In the genomic region with DNA sequence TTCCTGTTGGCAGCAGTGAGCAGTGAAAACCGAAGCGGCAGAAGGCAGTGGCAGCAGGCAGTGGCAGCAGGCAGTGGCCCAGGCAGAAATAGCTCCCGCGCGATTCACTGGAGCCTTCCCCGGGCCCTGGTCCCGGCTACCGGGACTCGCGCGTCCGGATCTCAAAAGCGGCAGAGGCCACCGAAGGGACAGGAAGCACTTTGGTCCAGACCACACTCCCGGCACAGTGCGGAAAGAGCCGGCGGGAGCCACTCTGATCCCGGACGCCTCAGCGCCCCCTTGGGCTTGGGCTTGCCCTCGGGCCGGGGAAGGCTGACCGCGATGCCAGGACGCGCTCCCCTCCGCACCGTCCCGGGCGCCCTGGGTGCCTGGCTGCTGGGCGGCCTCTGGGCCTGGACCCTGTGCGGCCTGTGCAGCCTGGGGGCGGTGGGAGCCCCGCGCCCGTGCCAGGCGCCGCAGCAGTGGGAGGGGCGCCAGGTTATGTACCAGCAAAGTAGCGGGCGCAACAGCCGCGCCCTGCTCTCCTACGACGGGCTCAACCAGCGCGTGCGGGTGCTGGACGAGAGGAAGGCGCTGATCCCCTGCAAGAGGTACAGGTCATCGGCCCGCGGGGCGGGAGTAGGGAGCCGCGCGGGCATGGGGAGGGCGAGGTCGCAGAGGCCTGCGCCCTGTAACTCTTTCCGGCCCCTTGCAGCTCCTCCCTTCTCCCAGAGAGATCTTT, we compare ENCODE assay signal across 8 cellular contexts.
DNase-seq lines count a peak whose midpoint lies in the region; ATAC-seq lines count a peak whose summit lies in the region.

A gene (plus strand): TSS at position 22 of the 721 bp plus-strand sequence. CDS start 300 bp downstream, at position 322.

- peak within 1 kb of the TSS; percentile 94 for H2AFZ ChIP-seq in neuron (ENCODE audit: low read depth, low read length)

- H3K36me3 Mint-ChIP-seq in activated T-cell treated with anti-CD3 and anti-CD28 coated beads, Interleukin-2, amount 50 U/mL, for 24 hours (ENCODE audit: low read depth): no peaks in the 10 kb centered on the region

- H3K27me3 ChIP-seq in neuron (ENCODE audit: insufficient read depth, low read length): peaks cover 31% of the 10 kb centered on the region

- peak; percentile 60 for ATAC-seq in HG02759 (IDR thresholded peaks at IDR 0.05; ENCODE audit: unreplicated experiment)

- H3K9me3 Mint-ChIP-seq in activated T-cell treated with anti-CD3 and anti-CD28 coated beads, Interleukin-2, amount 50 U/mL, for 24 hours: no peaks in the 10 kb centered on the region

- H3K4me3 Mint-ChIP-seq in activated T-cell treated with anti-CD3 and anti-CD28 coated beads, Interleukin-2, amount 50 U/mL, for 24 hours: peak within 1 kb of the TSS; percentile 76

- H3K4me3 ChIP-seq in neuron (ENCODE audit: low read length): peak within 1 kb of the TSS; percentile 51

- H3K27ac Mint-ChIP-seq in activated T-cell treated with anti-CD3 and anti-CD28 coated beads, Interleukin-2, amount 50 U/mL, for 24 hours: no peak within 1 kb of the TSS

- H3K9me3 ChIP-seq in neuron (ENCODE audit: low read length): no peaks in the 10 kb centered on the region

- DNase-seq in stimulated activated CD4-positive, alpha-beta T cell treated with anti-CD3 and anti-CD28 coated beads, Interleukin-12 subunit alpha, Interleukin-12 subunit beta, amount 100 ng/mL, for 48 hours (ENCODE audit: low read depth in 2 of 3, low spot score in 1 of 3): peak in 2 of 3 donors; percentile 6 to 15
- no peak for DNase-seq in stimulated activated CD4-positive, alpha-beta T cell treated with anti-CD3 and anti-CD28 coated beads, Interleukin-2, amount 100 ng/mL, for 48 hours
- DNase-seq in NCI-H1694 treated with DMSO at 0.1 percent for 48 hours (lab: John Stamatoyannopoulos, UW): peak; percentile 78
- peak; percentile 55 for DNase-seq in activated T-cell treated with anti-CD3 and anti-CD28 coated beads, Interleukin-2, amount 50 U/mL, for 24 hours
- peak; percentile 49 for DNase-seq in globus pallidus (ENCODE audit: low spot score)
- DNase-seq in DMS79 (lab: John Stamatoyannopoulos, UW): no peak

- peaks cover 21% of the 10 kb centered on the region for H3K4me1 Mint-ChIP-seq in activated T-cell treated with anti-CD3 and anti-CD28 coated beads, Interleukin-2, amount 50 U/mL, for 24 hours (ENCODE audit: low read depth)

- peaks cover 7% of the 10 kb centered on the region for H3K4me1 ChIP-seq in neuron (ENCODE audit: insufficient read depth, low read length)

- no peaks in the 10 kb centered on the region for H3K36me3 ChIP-seq in neuron (ENCODE audit: insufficient read depth, low read length)

- H3K27me3 Mint-ChIP-seq in activated T-cell treated with anti-CD3 and anti-CD28 coated beads, Interleukin-2, amount 50 U/mL, for 24 hours: peaks cover 75% of the 10 kb centered on the region

Comparison
In these comparisons a context has a peak if more than half of its experiments do, and no peak if none do; other contexts are left out.
1. DNase-seq: peak in stimulated activated CD4-positive, alpha-beta T cell treated with anti-CD3 and anti-CD28 coated beads, Interleukin-12 subunit alpha, Interleukin-12 subunit beta, amount 100 ng/mL, for 48 hours (2 of 3), NCI-H1694 treated with DMSO at 0.1 percent for 48 hours (single experiment), activated T-cell treated with anti-CD3 and anti-CD28 coated beads, Interleukin-2, amount 50 U/mL, for 24 hours (single experiment) and globus pallidus (single experiment); none in stimulated activated CD4-positive, alpha-beta T cell treated with anti-CD3 and anti-CD28 coated beads, Interleukin-2, amount 100 ng/mL, for 48 hours (0 of 2) and DMS79 (single experiment).